Comparison of ENCODE assay signal across 13 cellular contexts in genomic region chr17:44959821-44960523, GRCh38. TPM values are rescaled to one million over a fixed set of nuclear protein-coding genes. Genes with fewer than 3 reads are reported as not detected.
A peak's percentile ranks its signal among the peaks of the same experiment; 100 is the strongest.
DNase-seq lines count a peak whose midpoint lies in the region; ATAC-seq and TF ChIP-seq lines count a peak whose summit lies in the region.
"Had no signal": no experiment of that assay in that cellular context is flagged by ENCODE, and none has a peak within 500 bp of the region (broad histone marks: within the 10 kb centered on the region; RNA-seq: fewer than 3 reads in every experiment).

No MANE protein-coding gene starts in this region.

- H3K27me3 Mint-ChIP-seq in activated naive CD4-positive, alpha-beta T cell treated with anti-CD3 and anti-CD28 coated beads, Interleukin-2, amount 50 U/mL, for 24 hours: peaks cover 27% of the 10 kb centered on the region

- no peaks in the 10 kb centered on the region for H3K9me3 Mint-ChIP-seq in activated naive CD4-positive, alpha-beta T cell treated with anti-CD3 and anti-CD28 coated beads, Interleukin-2, amount 50 U/mL, for 24 hours
- H3K9me3 Mint-ChIP-seq: CD8-positive, alpha-beta memory T cell; neural crest cell; type B pancreatic cell had no signal

- H3K36me3 Mint-ChIP-seq in activated naive CD4-positive, alpha-beta T cell treated with anti-CD3 and anti-CD28 coated beads, Interleukin-2, amount 50 U/mL, for 24 hours: no peaks in the 10 kb centered on the region
- H3K36me3 Mint-ChIP-seq: CD8-positive, alpha-beta memory T cell; type B pancreatic cell had no signal

- DNase-seq in stimulated activated CD4-positive, alpha-beta T cell treated with anti-CD3 and anti-CD28 coated beads, TNF-alpha, amount 100 ng/mL, for 4 hours (ENCODE audit: low read depth in 3 of 3): peak in 2 of 3 experiments; percentile 23 to 49
- no peak for DNase-seq in stimulated activated CD4-positive, alpha-beta T cell treated with anti-CD3 and anti-CD28 coated beads, Interleukin-2, amount 100 ng/mL, for 24 hours
- DNase-seq in left lung (no peak), upper lobe of right lung (no peak), mucosa of gallbladder (ENCODE audit: low spot score) (no peak), spleen (no peak)
- DNase-seq: CD8-positive, alpha-beta memory T cell; NCI-H510A had no signal

- intact Hi-C loops in left lung (cut with DNase I) (no loop called here), upper lobe of right lung (cut with DNase I) (no loop called here), spleen (cut with DNase I; ENCODE audit: low total_unique reads) (no loop called here)

- peak overlapping the region; percentile 59 for H3K4me3 Mint-ChIP-seq in activated naive CD4-positive, alpha-beta T cell treated with anti-CD3 and anti-CD28 coated beads, Interleukin-2, amount 50 U/mL, for 24 hours
- H3K4me3 Mint-ChIP-seq: neural crest cell, type B pancreatic cell had no signal

- H3K4me1 ChIP-seq in left lung (peaks cover 4 to 10% of the 10 kb centered on the region in 2 donors), upper lobe of right lung (peaks cover 4% of the 10 kb centered on the region), spleen (peaks cover 0 to 14% (median 10%) of the 10 kb centered on the region in 6 donors)

- H3K27ac Mint-ChIP-seq in activated naive CD4-positive, alpha-beta T cell treated with anti-CD3 and anti-CD28 coated beads, Interleukin-2, amount 50 U/mL, for 24 hours: no peak overlapping the region
- H3K27ac Mint-ChIP-seq: CD8-positive, alpha-beta memory T cell; type B pancreatic cell had no signal

- no peak overlapping the region for H3K27ac ChIP-seq in left lung
- no peak overlapping the region for H3K27ac ChIP-seq in upper lobe of right lung
- H3K27ac ChIP-seq in spleen: no peak overlapping the region

- TF ChIP-seq CTCF in left lung (IDR thresholded peaks at IDR 0.05) (no peak), upper lobe of right lung (IDR thresholded peaks at IDR 0.05) (no peak), spleen (IDR thresholded peaks at IDR 0.05 in 8 of 11, conservative IDR thresholded peaks at IDR 0.05 in 3 of 11) (no peak)

- peak; percentile 27 for ATAC-seq in left lung
- ATAC-seq in upper lobe of right lung: peak; percentile 31
- no peak for ATAC-seq in HG02885 (IDR thresholded peaks at IDR 0.05; ENCODE audit: poor library complexity, unreplicated experiment)

- TF ChIP-seq POLR2A in spleen (IDR thresholded peaks at IDR 0.05): no peak

- 9 to 23% (median 12%) methylated on average over 16 to 56 of the region's 56 CpGs for WGBS in spleen, 5 donors

- H3K4me3 ChIP-seq in left lung: peak overlapping the region in 1 of 2 donors; percentile 7
- H3K4me3 ChIP-seq in upper lobe of right lung: no peak overlapping the region
- H3K4me3 ChIP-seq in spleen: peak overlapping the region in 2 of 8 donors; percentile 14 to 27

- peaks cover 20 to 84% of the 10 kb centered on the region in 2 donors for H3K27me3 ChIP-seq in left lung
- H3K27me3 ChIP-seq in upper lobe of right lung: peaks cover 54% of the 10 kb centered on the region
- H3K27me3 ChIP-seq in spleen (replicated peaks in 1 of 7): peaks cover 0 to 94% (median 35%) of the 10 kb centered on the region in 7 donors

- peaks cover 9% of the 10 kb centered on the region for H3K4me1 Mint-ChIP-seq in activated naive CD4-positive, alpha-beta T cell treated with anti-CD3 and anti-CD28 coated beads, Interleukin-2, amount 50 U/mL, for 24 hours

- H3K36me3 ChIP-seq in left lung (no peaks in the 10 kb centered on the region), upper lobe of right lung (no peaks in the 10 kb centered on the region), spleen (no peaks in the 10 kb centered on the region)

- H3K9me3 ChIP-seq in left lung (no peaks in the 10 kb centered on the region), upper lobe of right lung (no peaks in the 10 kb centered on the region), spleen (no peaks in the 10 kb centered on the region)

RNA-seq across cellular contexts. Expression of gene C1QL1, which starts 8.1 kb away (rescaled TPM):
- total RNA-seq in left lung (under 1 TPM in 1 of 2 donors, not detected in 1; 0.70 TPM), upper lobe of right lung (0.52 TPM), mucosa of gallbladder (3.2 TPM), spleen (under 1 TPM in 1 of 7 donors, not detected in 6; 0.20 TPM)
- polyA plus RNA-seq in spleen: under 1 TPM in 1 of 3 donors, not detected in 2; 0.38 TPM
- total RNA-seq: CD8-positive, alpha-beta memory T cell had no signal
- polyA plus RNA-seq: CD8-positive, alpha-beta memory T cell had no signal

RNA-seq across cellular contexts. Expression of gene KIF18B, which starts 12.4 kb away (rescaled TPM):
- total RNA-seq in left lung: 1 to 10 TPM; 2.9 to 6.0 TPM
- total RNA-seq in upper lobe of right lung: 0.32 TPM
- 1.4 TPM for total RNA-seq in mucosa of gallbladder
- 1 to 10 TPM; 1.1 to 5.8 (median 4.4) TPM for total RNA-seq in spleen
- polyA plus RNA-seq in spleen: 1 to 10 TPM in 2 of 3 donors, under 1 TPM in 1; 0.26 to 1.5 (median 1.2) TPM

RNA-seq across cellular contexts. Expression of gene GFAP, which starts 44.7 kb away (rescaled TPM):
- under 1 TPM in 1 of 2 donors, not detected in 1; 0.15 TPM for total RNA-seq in left lung
- total RNA-seq in upper lobe of right lung: not detected
- total RNA-seq in mucosa of gallbladder: 0.09 TPM
- 1 to 10 TPM in 1 of 7 donors, under 1 TPM in 2, not detected in 4; 0.41 to 1.7 (median 0.54) TPM for total RNA-seq in spleen
- under 1 TPM in 2 of 3 donors, not detected in 1; 0.32 to 0.61 TPM for polyA plus RNA-seq in spleen
- total RNA-seq: CD8-positive, alpha-beta memory T cell; M059J; neural crest cell had no signal
- polyA plus RNA-seq: CD8-positive, alpha-beta memory T cell had no signal

Comparison
In these comparisons a context has a peak if more than half of its experiments do, and no peak if none do; other contexts are left out.
1. DNase-seq: peak in stimulated activated CD4-positive, alpha-beta T cell treated with anti-CD3 and anti-CD28 coated beads, TNF-alpha, amount 100 ng/mL, for 4 hours (2 of 3); none in stimulated activated CD4-positive, alpha-beta T cell treated with anti-CD3 and anti-CD28 coated beads, Interleukin-2, amount 100 ng/mL, for 24 hours (0 of 2), left lung (0 of 2), upper lobe of right lung (single experiment), mucosa of gallbladder (single experiment) and spleen (single experiment).